8 cellular contexts compared by ENCODE assay signal in genomic region chr6:83192456-83192855, GRCh38. TPM values are rescaled to one million over a fixed set of nuclear protein-coding genes. Genes with fewer than 3 reads are reported as not detected.
A peak's percentile ranks its signal among the peaks of the same experiment; 100 is the strongest.
DNase-seq lines count a peak whose midpoint lies in the region; ATAC-seq and TF ChIP-seq lines count a peak whose summit lies in the region.

No MANE protein-coding gene starts in this region.

- H3K27me3 ChIP-seq in cardiac muscle cell (no peaks in the 10 kb centered on the region), kidney epithelial cell (ENCODE audit: control insufficient read depth, insufficient read depth, low read length) (no peaks in the 10 kb centered on the region), transverse colon (no peaks in the 10 kb centered on the region)

- H3K4me3 Mint-ChIP-seq in activated naive CD8-positive, alpha-beta T cell treated with anti-CD3 and anti-CD28 coated beads for 36 hours, result peak overlapping the region; percentile 89

- intact Hi-C loops in Right ventricle myocardium inferior (cut with DNase I), result loop anchor here (2.0 kb wide), 1 partner anchor 946 kb away; the partner anchor contains the start of gene IBTK
- intact Hi-C loops in transverse colon (cut with DNase I; ENCODE audit: low total_unique reads), result loop anchor here (10.0 kb wide), 1 partner anchor 128 kb away; the partner anchor contains the start of genes DOP1A and UBE3D

- no peaks in the 10 kb centered on the region for H3K27me3 Mint-ChIP-seq in activated naive CD8-positive, alpha-beta T cell treated with anti-CD3 and anti-CD28 coated beads for 36 hours

- peak in 1 of 2 donors; percentile 17 for DNase-seq in cardiac muscle cell (ENCODE audit: low read depth in 1 of 2, low spot score in 1 of 2)
- no peak for DNase-seq in Right ventricle myocardium inferior (ENCODE audit: missing footprints)
- DNase-seq in activated naive CD8-positive, alpha-beta T cell treated with anti-CD3 and anti-CD28 coated beads for 36 hours, result no peak
- DNase-seq in kidney epithelial cell (ENCODE audit: low read depth), result no peak
- no peak for DNase-seq in transverse colon
- DNase-seq in NAMALWA (ENCODE audit: low spot score), result no peak
- DNase-seq in activated CD8-positive, alpha-beta memory T cell treated with anti-CD3 and anti-CD28 coated beads, Interleukin-2, amount 50 U/mL, for 4 hours, result no peak
- no peak for DNase-seq in HuH-7 (ENCODE audit: low spot score)

- no peak for ATAC-seq in Right ventricle myocardium inferior

- H3K9me3 Mint-ChIP-seq in activated naive CD8-positive, alpha-beta T cell treated with anti-CD3 and anti-CD28 coated beads for 36 hours, result no peaks in the 10 kb centered on the region

- H3K9me3 ChIP-seq in cardiac muscle cell (ENCODE audit: low read depth) (no peaks in the 10 kb centered on the region), transverse colon (no peaks in the 10 kb centered on the region)

- H3K36me3 ChIP-seq in cardiac muscle cell (peaks cover 48% of the 10 kb centered on the region), kidney epithelial cell (ENCODE audit: control insufficient read depth, insufficient read depth, low read length) (peaks cover 3% of the 10 kb centered on the region), transverse colon (peaks cover 0 to 10% (median 0%) of the 10 kb centered on the region in 4 donors)

- no peak for TF ChIP-seq POLR2A in transverse colon (IDR thresholded peaks at IDR 0.05)

- 0 to 1% methylated on average over 3 to 4 of the region's 4 CpGs for WGBS in transverse colon (ENCODE audit: low coverage in 1 of 2), 2 donors

- peak overlapping the region; percentile 83 for H3K27ac Mint-ChIP-seq in activated naive CD8-positive, alpha-beta T cell treated with anti-CD3 and anti-CD28 coated beads for 36 hours

- no peak for TF ChIP-seq EP300 in transverse colon (IDR thresholded peaks at IDR 0.05; ENCODE audit: low read depth)

- peaks cover 11% of the 10 kb centered on the region for H3K4me1 ChIP-seq in cardiac muscle cell (ENCODE audit: low read depth)
- H3K4me1 ChIP-seq in transverse colon, result peaks cover 5 to 28% (median 12%) of the 10 kb centered on the region in 4 donors

- H3K27ac ChIP-seq in cardiac muscle cell, result peak overlapping the region; percentile 92
- H3K27ac ChIP-seq in transverse colon, result peak overlapping the region; percentile 85 to 87 (median 86)

- H3K4me3 ChIP-seq in cardiac muscle cell, result peak overlapping the region; percentile 93
- peak overlapping the region; percentile 99 for H3K4me3 ChIP-seq in kidney epithelial cell (ENCODE audit: low read depth, low read length)
- H3K4me3 ChIP-seq in transverse colon, result peak overlapping the region; percentile 79 to 97 (median 90)

- peaks cover 36% of the 10 kb centered on the region for H3K4me1 Mint-ChIP-seq in activated naive CD8-positive, alpha-beta T cell treated with anti-CD3 and anti-CD28 coated beads for 36 hours

- H3K36me3 Mint-ChIP-seq in activated naive CD8-positive, alpha-beta T cell treated with anti-CD3 and anti-CD28 coated beads for 36 hours, result no peaks in the 10 kb centered on the region

- TF ChIP-seq CTCF in cardiac muscle cell (IDR thresholded peaks at IDR 0.05; ENCODE audit: low read depth, low read length) (no peak), kidney epithelial cell (IDR thresholded peaks at IDR 0.05; ENCODE audit: insufficient read depth, low read length, poor library complexity, severe bottlenecking) (no peak), transverse colon (IDR thresholded peaks at IDR 0.05) (no peak)

- in situ Hi-C loops in transverse colon (cut with MboI; ENCODE audit: low pct_ligation_motif_present in 1 of 4, low pct_unique_long_range_greater_than_20kb in 1 of 4, low sequenced_read_pairs in 3 of 4), result loop anchor here in 1 of 4 donors (25.0 kb wide), 1 partner anchor 955 kb away; the partner anchor contains the start of gene IBTK

RNA-seq across cellular contexts. Expression of gene PGM3, which starts 0.6 kb away (rescaled TPM):
- total RNA-seq in cardiac muscle cell (23.3 and 23.9 TPM in 2 replicates), Right ventricle myocardium inferior (12.7 TPM), kidney epithelial cell (26.3 and 35.3 TPM in 2 replicates), transverse colon (100 to 1,000 TPM in 1 of 4 donors, 10 to 100 TPM in 2, 1 to 10 TPM in 1; 7.9 to 291 (median 21.1) TPM)
- polyA plus RNA-seq in cardiac muscle cell, result 39.7 and 45.3 TPM in 2 replicates
- total RNA-seq in activated naive CD8-positive, alpha-beta T cell treated with anti-CD3 and anti-CD28 coated beads for 36 hours, result 10 to 100 TPM; 12.4 to 14.6 TPM

RNA-seq across cellular contexts. Expression of gene RWDD2A, which starts 0.7 kb away (rescaled TPM):
- 5.6 and 5.9 TPM in 2 replicates for total RNA-seq in cardiac muscle cell
- polyA plus RNA-seq in cardiac muscle cell, result 11.0 and 13.5 TPM in 2 replicates
- 2.4 TPM for total RNA-seq in Right ventricle myocardium inferior
- 1 to 10 TPM; 1.2 TPM for total RNA-seq in activated naive CD8-positive, alpha-beta T cell treated with anti-CD3 and anti-CD28 coated beads for 36 hours
- total RNA-seq in kidney epithelial cell, result 4.3 and 4.6 TPM in 2 replicates
- total RNA-seq in transverse colon, result 1 to 10 TPM in 3 of 4 donors, under 1 TPM in 1; 0.20 to 3.5 (median 1.7) TPM
